8 cellular contexts compared by ENCODE assay signal in the genomic region with DNA sequence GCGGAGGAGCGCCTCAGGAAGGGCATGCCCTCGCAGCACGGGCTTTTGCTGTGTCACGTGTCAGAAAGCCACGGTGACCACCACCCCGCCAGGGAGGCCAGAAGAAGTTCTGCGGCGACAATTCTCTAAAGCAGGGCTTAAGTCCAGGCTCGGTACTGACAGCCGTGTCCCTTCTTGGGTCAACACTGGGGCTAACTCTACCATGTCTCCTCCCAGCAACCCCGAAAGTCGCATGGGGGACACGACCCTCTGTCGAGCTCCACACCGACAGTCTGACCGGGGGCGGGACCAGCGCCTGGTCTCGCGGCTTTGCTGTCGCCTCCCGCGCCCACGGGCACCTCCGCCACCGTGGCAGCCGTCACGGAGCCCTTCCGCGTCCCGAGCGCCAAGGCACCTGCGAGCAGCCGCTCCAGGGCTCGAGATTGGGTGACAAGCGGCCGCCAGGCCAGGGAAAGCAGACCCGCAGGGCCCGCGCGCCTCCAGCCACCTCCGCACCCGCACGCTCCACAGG. TPM values are rescaled to one million over a fixed set of nuclear protein-coding genes. Genes with fewer than 3 reads are reported as not detected.
DNase-seq lines count a peak whose midpoint lies in the region; ATAC-seq and TF ChIP-seq lines count a peak whose summit lies in the region.

No MANE protein-coding gene starts in this region.

- H3K36me3 ChIP-seq in OCI-LY7 (ENCODE audit: insufficient read depth, low read length), result no peaks in the 10 kb centered on the region
- no peaks in the 10 kb centered on the region for H3K36me3 ChIP-seq in adipocyte (ENCODE audit: control insufficient read depth, insufficient read depth, low read length, severe bottlenecking)
- no peaks in the 10 kb centered on the region for H3K36me3 ChIP-seq in prostate gland

- TF ChIP-seq POLR2A in prostate gland (IDR thresholded peaks at IDR 0.05), result no peak

- H3K27me3 ChIP-seq in adipocyte (replicated peaks; ENCODE audit: control insufficient read depth, insufficient read depth, low read length), result no peaks in the 10 kb centered on the region
- no peaks in the 10 kb centered on the region for H3K27me3 ChIP-seq in prostate gland (replicated peaks; ENCODE audit: insufficient read depth)

- H3K4me1 ChIP-seq in OCI-LY7 (ENCODE audit: insufficient read depth, low read length, poor library complexity, severe bottlenecking) (peaks cover 14% of the 10 kb centered on the region), adipocyte (ENCODE audit: control insufficient read depth, insufficient read depth, low read length) (peaks cover 17% of the 10 kb centered on the region), prostate gland (replicated peaks) (no peaks in the 10 kb centered on the region)

- intact Hi-C loops in Right ventricle myocardium inferior (cut with DNase I), result loop anchor here (5.0 kb wide), 1 partner anchor 81 kb away; no protein-coding TSS in a partner anchor
- intact Hi-C loops in cardiac septum (cut with DNase I), result loop anchor here (5.0 kb wide), 1 partner anchor 74 kb away; a partner anchor contains a TSS
- intact Hi-C loops in OCI-LY7 (cut with micrococcal nuclease; ENCODE audit: unreplicated experiment), result loop anchor here (5.0 to 10.0 kb wide), 2 partner anchors 69 to 628 kb away; a partner anchor contains a TSS
- intact Hi-C loops in left ventricle myocardium superior (cut with micrococcal nuclease), result no loop called here
- intact Hi-C loops in prostate gland (cut with DNase I), result loop anchor here (2.0 to 10.0 kb wide), 3 partner anchors 74 to 628 kb away; a partner anchor contains a TSS

- ATAC-seq in Right ventricle myocardium inferior (peak; percentile 55), HG02943 (IDR thresholded peaks at IDR 0.05; ENCODE audit: low read depth, unreplicated experiment) (peak; percentile 18), left ventricle myocardium superior (peak; percentile 62)

- no TSS peak for BruUV-seq in OCI-LY7 (replicated peaks; lab: Mats Ljungman, UMichigan)

- POLR2A ChIA-PET in OCI-LY7 (lab: Charles Lee), result interaction anchor here (1.1 to 1.2 kb wide), 2 partner anchors 9 to 20 kb away, joined by 3 to 4 read pairs; no protein-coding TSS in a partner anchor

- H3K4me2 ChIP-seq in OCI-LY7 (ENCODE audit: low read length), result peak overlapping the region; percentile 90

- peak; percentile 69 for DNase-seq in Right ventricle myocardium inferior (ENCODE audit: missing footprints)
- DNase-seq in cardiac septum (ENCODE audit: low spot score), result no peak
- DNase-seq in OCI-LY7 (ENCODE audit: low spot score), result peak; percentile 15
- peak; percentile 74 for DNase-seq in adipocyte (ENCODE audit: low read depth)
- DNase-seq in left ventricle myocardium superior, result peak; percentile 65
- peak; percentile 28 for DNase-seq in prostate gland (ENCODE audit: low spot score)
- no peak for DNase-seq in NAMALWA (ENCODE audit: low spot score)

- H3K9ac ChIP-seq in adipocyte (ENCODE audit: low read length), result peak overlapping the region; percentile 89

- no peak for TF ChIP-seq CTCF in OCI-LY7 (conservative IDR thresholded peaks at IDR 0.05; ENCODE audit: low read length)
- no peak for TF ChIP-seq CTCF in prostate gland (IDR thresholded peaks at IDR 0.05)

- H2AFZ ChIP-seq in OCI-LY7 (ENCODE audit: low read length), result peak overlapping the region; percentile 84

- no peaks in the 10 kb centered on the region for H3K9me2 ChIP-seq in OCI-LY7 (ENCODE audit: insufficient read depth, low read length)

- H4K20me1 ChIP-seq in OCI-LY7 (ENCODE audit: insufficient read depth, low read length), result no peaks in the 10 kb centered on the region

- H3K9me3 ChIP-seq in OCI-LY7 (ENCODE audit: low read length) (no peaks in the 10 kb centered on the region), adipocyte (ENCODE audit: control insufficient read depth, low read length) (no peaks in the 10 kb centered on the region), prostate gland (no peaks in the 10 kb centered on the region)

- WGBS in prostate gland, result under 1% methylated on average over 44 of the region's 45 CpGs

- CTCF ChIA-PET in OCI-LY7 (lab: Charles Lee; ENCODE audit: unreplicated experiment), result no interaction called here

- H3K27ac ChIP-seq in OCI-LY7 (ENCODE audit: low read depth, low read length, poor library complexity, severe bottlenecking) (peak overlapping the region; percentile 36), prostate gland (peak overlapping the region; percentile 84 to 94)

- peaks cover 8% of the 10 kb centered on the region; the same call in 1 of the 2 replicates for H3K79me2 ChIP-seq in OCI-LY7 (ENCODE audit: insufficient read depth, low read depth, low read length)

- H3K4me3 ChIP-seq in OCI-LY7 (ENCODE audit: low read depth, low read length, poor library complexity, severe bottlenecking) (peak overlapping the region; percentile 81), adipocyte (ENCODE audit: low read length) (peak overlapping the region; percentile 86), prostate gland (peak overlapping the region; percentile 62 to 86)

RNA-seq across cellular contexts. Expression of a gene that starts 0.5 kb away (rescaled TPM):
- 3.8 TPM for total RNA-seq in Right ventricle myocardium inferior
- 2.8 TPM for total RNA-seq in cardiac septum
- total RNA-seq in OCI-LY7 (2014; rRNA removed; shearing (Covaris generic)), result 1.0 and 1.2 TPM in 2 replicates
- 3.2 and 3.6 TPM in 2 replicates for total RNA-seq in OCI-LY7 (2022)
- total RNA-seq in left ventricle myocardium superior, result 3.6 TPM
- total RNA-seq in prostate gland, result 1 to 10 TPM; 4.0 to 5.3 TPM

RNA-seq across cellular contexts. Expression of a gene that starts 37.9 kb away (rescaled TPM):
- 7.8 TPM for total RNA-seq in Right ventricle myocardium inferior
- total RNA-seq in cardiac septum, result 1.4 TPM
- 0.06 and 0.08 TPM in 2 replicates for total RNA-seq in OCI-LY7 (2014; rRNA removed; shearing (Covaris generic))
- total RNA-seq in OCI-LY7 (2022), result 0.55 and 0.57 TPM in 2 replicates
- 7.6 TPM for total RNA-seq in left ventricle myocardium superior
- 10 to 100 TPM; 16.3 to 31.1 TPM for total RNA-seq in prostate gland

Comparison
In these comparisons a context has a peak if more than half of its experiments do, and no peak if none do; other contexts are left out.
1. DNase-seq: peak in Right ventricle myocardium inferior (single experiment), OCI-LY7 (single experiment), adipocyte (single experiment), left ventricle myocardium superior (single experiment) and prostate gland (single experiment); none in cardiac septum (single experiment) and NAMALWA (single experiment).
2. Peak in every context shown above with its lines, with median percentiles within 50 percentile points of each other: ATAC-seq and H3K4me3 ChIP-seq.